In genomic region chr9:86355814-86356213, GRCh38 we compare ENCODE assay signal across 19 cellular contexts. TPM values are rescaled to one million over a fixed set of nuclear protein-coding genes. Genes with fewer than 3 reads are reported as not detected.
DNase-seq lines count a peak whose midpoint lies in the region; TF ChIP-seq lines count a peak whose summit lies in the region.
"Had no signal": no experiment of that assay in that cellular context is flagged by ENCODE, and none has a peak within 500 bp of the region (broad histone marks: within the 10 kb centered on the region; RNA-seq: fewer than 3 reads in every experiment).

No MANE protein-coding gene starts in this region.

- BruUV-seq in PC-9 (replicated peaks; lab: Mats Ljungman, UMichigan), result no TSS peak

- H2BK120ac ChIP-seq in trophoblast cell (ENCODE audit: insufficient read depth, low read length, poor library complexity), result no peak overlapping the region

- H2AFZ ChIP-seq in PC-9 (no peak overlapping the region), trophoblast cell (ENCODE audit: insufficient read depth, low read length, poor library complexity) (no peak overlapping the region)

- no peak; the same call in 1 of the 2 replicates for TF ChIP-seq CTCF in PC-9 (conservative IDR thresholded peaks at IDR 0.05)

- H4K91ac ChIP-seq in trophoblast cell (ENCODE audit: low read depth, low read length), result no peak overlapping the region

- H2BK5ac ChIP-seq in trophoblast cell (ENCODE audit: low read depth, low read length, poor library complexity), result no peak overlapping the region

- intact Hi-C loops in PC-9 (cut with micrococcal nuclease; ENCODE audit: unreplicated experiment), result no loop called here

- peaks cover 11% of the 10 kb centered on the region; the same call in 1 of the 2 replicates for H3K36me3 ChIP-seq in PC-9 (ENCODE audit: low read depth)
- H3K36me3 ChIP-seq in trophoblast cell (ENCODE audit: control insufficient read depth in 1 of 2, insufficient read depth in 2 of 2, low read length in 2 of 2), result peaks cover 0 to 1% of the 10 kb centered on the region in 2 experiments
- H3K36me3 ChIP-seq: BLaER1, thoracic aorta had no signal

- 0 out of 2 replicates have a peak, but pooled peaks cover 4% of the 10 kb centered on the region for H4K20me1 ChIP-seq in PC-9 (ENCODE audit: insufficient read depth)

- H3K9ac ChIP-seq in trophoblast cell (ENCODE audit: low read length), result no peak overlapping the region
- H3K9ac ChIP-seq: BLaER1 had no signal

- CTCF ChIA-PET in PC-9 (lab: Charles Lee), result interaction anchor here (0.5 kb wide), 1 partner anchor 88 kb away, joined by 6 read pairs; no protein-coding TSS in a partner anchor

- no peak overlapping the region for H3K4ac ChIP-seq in trophoblast cell (ENCODE audit: low read depth, low read length)

- H3K27me3 ChIP-seq in PC-9 (ENCODE audit: insufficient read depth, low read depth), result no peaks in the 10 kb centered on the region
- no peaks in the 10 kb centered on the region for H3K27me3 ChIP-seq in trophoblast cell (ENCODE audit: insufficient read depth, low read length)
- H3K27me3 ChIP-seq: brain microvascular endothelial cell, heart left ventricle had no signal

- no peak overlapping the region for H3K23ac ChIP-seq in trophoblast cell (ENCODE audit: low read length)

- POLR2A ChIA-PET in PC-9 (lab: Charles Lee; ENCODE audit: unreplicated experiment), result no interaction called here

- peaks cover 32% of the 10 kb centered on the region for H3K79me2 ChIP-seq in PC-9 (ENCODE audit: low read depth)
- H3K79me2 ChIP-seq in trophoblast cell (ENCODE audit: control insufficient read depth, insufficient read depth, low read length, poor library complexity), result peaks cover 10% of the 10 kb centered on the region

- H3K9me3 ChIP-seq in PC-9 (ENCODE audit: insufficient read depth, low read depth), result no peaks in the 10 kb centered on the region
- H3K9me3 ChIP-seq in trophoblast cell (ENCODE audit: insufficient read depth, low read depth, low read length), result no peaks in the 10 kb centered on the region
- H3K9me3 ChIP-seq: BLaER1, heart left ventricle, thoracic aorta had no signal

- H3K4me3 ChIP-seq in PC-9 (peak overlapping the region; percentile 64; the same call in 1 of the 2 replicates), trophoblast cell (ENCODE audit: low read depth, low read length) (no peak overlapping the region)
- H3K4me3 ChIP-seq: BLaER1 had no signal

- peaks cover 11% of the 10 kb centered on the region for H3F3A ChIP-seq in PC-9 (ENCODE audit: insufficient read depth, low read depth)

- no peak overlapping the region for H2BK12ac ChIP-seq in trophoblast cell (ENCODE audit: low read length)

- H3K9me2 ChIP-seq in PC-9 (ENCODE audit: insufficient read depth), result no peaks in the 10 kb centered on the region

- H3K14ac ChIP-seq in trophoblast cell (ENCODE audit: low read length), result no peak overlapping the region

- peaks cover 11% of the 10 kb centered on the region for H3K79me1 ChIP-seq in trophoblast cell (ENCODE audit: low read length)

- no peak for TF ChIP-seq POLR2A in erythroblast (IDR thresholded peaks at IDR 0.05; ENCODE audit: low read length)

- H3K27ac ChIP-seq in PC-9 (peak overlapping the region; percentile 57), trophoblast cell (ENCODE audit: low read depth, low read length) (no peak overlapping the region)
- H3K27ac ChIP-seq: 22Rv1, BLaER1, brain microvascular endothelial cell, thoracic aorta had no signal

- DNase-seq in SIG-M5 treated with dmso at 0.1 percent for 504 hours (lab: John Stamatoyannopoulos, UW; ENCODE audit: unreplicated experiment) (peak; percentile 26), SIG-M5 (lab: John Stamatoyannopoulos, UW) (no peak), PC-9 (peak; percentile 59 to 80), erythroblast (lab: John Stamatoyannopoulos, UW) (peak; percentile 26 to 60), trophoblast cell (peak; percentile 79 to 89), DMS79 treated with DMSO at 0.1 percent for 48 hours (lab: John Stamatoyannopoulos, UW) (no peak), NCI-H748 treated with DMSO at 0.1 percent for 48 hours (lab: John Stamatoyannopoulos, UW) (no peak)
- no peak for DNase-seq in activated CD8-positive, alpha-beta memory T cell treated with anti-CD3 and anti-CD28 coated beads, Interleukin-2, amount 50 U/mL, for 48 hours
- DNase-seq: activated naive CD8-positive, alpha-beta T cell treated with anti-CD3 and anti-CD28 coated beads, Interleukin-2, amount 10 ng/mL, durations not matched to agents 7 days and 5 days; activated T-cell treated with anti-CD3 and anti-CD28 coated beads, Interleukin-2, amount 50 U/mL, for 4 hours; brain microvascular endothelial cell; dermis blood vessel endothelial cell; heart left ventricle; NCI-H1417 treated with DMSO at 0.1 percent for 48 hours; NCI-H69; small intestine had no signal

- peak overlapping the region; percentile 98 for H3K4me2 ChIP-seq in PC-9
- H3K4me2 ChIP-seq in trophoblast cell (ENCODE audit: low read length), result no peak overlapping the region

- WGBS in trophoblast cell (ENCODE audit: extremely low coverage, insufficient coverage, insufficient read length), result no CpG with 5 or more reads among the region's 4 CpGs

- no peak overlapping the region for H4K8ac ChIP-seq in trophoblast cell (ENCODE audit: low read depth, low read length)

- H2AK5ac ChIP-seq in trophoblast cell (ENCODE audit: low read length), result no peak overlapping the region

- no peak overlapping the region for H4K12ac ChIP-seq in trophoblast cell (ENCODE audit: low read depth, low read length)

- H3K4me1 ChIP-seq in PC-9 (replicated peaks; ENCODE audit: insufficient read depth) (peaks cover 39% of the 10 kb centered on the region), trophoblast cell (ENCODE audit: control insufficient read depth in 1 of 2, insufficient read depth in 2 of 2, low read length in 2 of 2) (peaks cover 0 to 3% of the 10 kb centered on the region in 2 experiments)

- H3K18ac ChIP-seq in trophoblast cell (ENCODE audit: low read length), result no peak overlapping the region

RNA-seq across cellular contexts. Expression of gene TUT7, which starts 1.6 kb away (rescaled TPM):
- total RNA-seq in PC-9 (2021), result 30.1 and 36.1 TPM in 2 replicates
- 35.4 and 39.4 TPM in 2 replicates for polyA plus RNA-seq in trophoblast cell (2013)

Comparison
In these comparisons a context has a peak if more than half of its experiments do, and no peak if none do; other contexts are left out.
1. DNase-seq: peak in SIG-M5 treated with dmso at 0.1 percent for 504 hours (single experiment), PC-9 (2 of 2), erythroblast (2 of 2) and trophoblast cell (2 of 2); none in SIG-M5 (single experiment), DMS79 treated with DMSO at 0.1 percent for 48 hours (single experiment), activated CD8-positive, alpha-beta memory T cell treated with anti-CD3 and anti-CD28 coated beads, Interleukin-2, amount 50 U/mL, for 48 hours (single experiment) and NCI-H748 treated with DMSO at 0.1 percent for 48 hours (single experiment).